12 cellular contexts compared by ENCODE assay signal in the genomic region with DNA sequence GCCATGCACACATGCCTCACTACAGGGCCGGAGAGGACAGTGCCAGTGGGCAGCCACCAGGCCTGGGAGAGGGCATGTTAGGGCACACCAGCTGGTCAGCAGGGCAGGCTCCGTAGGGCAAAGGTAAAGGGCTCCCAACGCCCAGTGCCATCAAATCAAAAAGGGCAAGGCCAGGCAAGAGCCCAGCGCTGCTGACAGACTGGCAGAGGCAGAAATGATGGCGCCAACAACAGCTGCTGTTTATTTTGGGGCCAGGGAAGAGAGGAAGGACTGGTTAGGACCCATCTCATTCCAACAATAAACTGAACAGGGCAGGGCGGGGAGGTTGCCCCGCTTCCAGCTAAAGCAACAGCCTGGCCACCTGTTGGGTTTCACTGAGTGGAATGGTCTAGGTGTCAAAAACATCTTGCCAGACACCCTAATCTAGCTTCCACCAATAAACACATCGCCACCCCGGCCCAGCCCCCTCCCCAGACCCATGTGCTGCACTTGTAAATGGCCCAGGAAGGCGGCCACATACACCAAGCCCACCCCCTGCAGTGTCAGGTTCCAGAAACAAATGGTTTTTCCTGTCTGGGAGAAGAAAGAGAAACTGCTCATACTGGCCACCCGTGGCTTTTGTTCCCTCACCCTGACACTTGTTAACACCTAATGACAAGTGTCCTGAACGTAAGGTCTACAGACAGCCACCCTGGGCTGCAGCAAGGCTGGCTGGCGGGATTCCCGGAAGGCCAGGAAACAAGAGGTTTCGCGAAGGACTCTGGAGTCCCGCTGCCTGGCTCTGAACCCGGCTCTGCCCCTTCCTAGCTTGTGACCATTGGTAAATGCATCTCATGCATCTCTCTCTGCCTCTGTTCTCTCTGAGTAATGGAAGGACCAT. TPM values are rescaled to one million over a fixed set of nuclear protein-coding genes. Genes with fewer than 3 reads are reported as not detected.
A peak's percentile ranks its signal among the peaks of the same experiment; 100 is the strongest.
DNase-seq lines count a peak whose midpoint lies in the region; ATAC-seq, FAIRE-seq and TF ChIP-seq lines count a peak whose summit lies in the region.
"Had no signal": no experiment of that assay in that cellular context is flagged by ENCODE, and none has a peak within 500 bp of the region (broad histone marks: within the 10 kb centered on the region; RNA-seq: fewer than 3 reads in every experiment).

No MANE protein-coding gene starts in this region.

- intact Hi-C loops in body of pancreas (cut with DNase I) (no loop called here), left lung (cut with DNase I) (no loop called here)

- no peak overlapping the region for H2AFZ ChIP-seq in smooth muscle cell (ENCODE audit: low read depth)

- peak; percentile 73 for DNase-seq in LHCN-M2 (ENCODE audit: low read depth)
- peak in 3 of 4 donors; percentile 42 to 62 (median 55) for DNase-seq in body of pancreas
- peak; percentile 80 to 85 for DNase-seq in left lung
- no peak for DNase-seq in smooth muscle cell (lab: John Stamatoyannopoulos, UW; ENCODE audit: unreplicated experiment)
- DNase-seq in activated gamma-delta T cell (lab: John Stamatoyannopoulos, UW): no peak
- DNase-seq in GM12892 (ENCODE audit: insufficient read length): no peak
- DNase-seq in NCI-H2107 (lab: John Stamatoyannopoulos, UW): no peak
- no peak for DNase-seq in GM03348 (ENCODE audit: low spot score)
- DNase-seq: brain microvascular endothelial cell, Caco-2, MG63 had no signal

- H3K4me3 ChIP-seq in body of pancreas: no peak overlapping the region
- H3K4me3 ChIP-seq in left lung: no peak overlapping the region
- H3K4me3 ChIP-seq in smooth muscle cell: no peak overlapping the region
- H3K4me3 ChIP-seq: GM12878, MG63 had no signal

- H3F3A ChIP-seq in smooth muscle cell (ENCODE audit: low read depth): peaks cover 13% of the 10 kb centered on the region

- H3K27ac ChIP-seq in body of pancreas (peak overlapping the region in 3 of 4 donors; percentile 62 to 69 (median 69)), left lung (no peak overlapping the region), smooth muscle cell (ENCODE audit: low read depth) (peak overlapping the region; percentile 48)
- H3K27ac ChIP-seq: brain microvascular endothelial cell had no signal

- H3K4me2 ChIP-seq in smooth muscle cell: peak overlapping the region; percentile 70

- TF ChIP-seq POLR2A in body of pancreas (IDR thresholded peaks at IDR 0.05): no peak
- no peak for TF ChIP-seq POLR2A in GM12892 (IDR thresholded peaks at IDR 0.05; ENCODE audit: low read depth, low read length)

- H3K27me3 ChIP-seq in body of pancreas (no peaks in the 10 kb centered on the region), left lung (no peaks in the 10 kb centered on the region), smooth muscle cell (ENCODE audit: low read depth) (no peaks in the 10 kb centered on the region)
- H3K27me3 ChIP-seq: brain microvascular endothelial cell, MG63 had no signal

- TF ChIP-seq CTCF in body of pancreas (IDR thresholded peaks at IDR 0.05): no peak
- TF ChIP-seq CTCF in left lung (IDR thresholded peaks at IDR 0.05): no peak
- TF ChIP-seq CTCF in smooth muscle cell (IDR thresholded peaks at IDR 0.05; ENCODE audit: borderline replicate concordance, insufficient read depth, poor library complexity, severe bottlenecking): no peak

- H3K79me2 ChIP-seq in smooth muscle cell (ENCODE audit: low read depth): peaks cover 98% of the 10 kb centered on the region

- ATAC-seq in body of pancreas (peak; percentile 50), left lung (peak; percentile 82)
- ATAC-seq: GM12878 had no signal

- H3K4me1 ChIP-seq in body of pancreas (peaks cover 57% of the 10 kb centered on the region), left lung (peaks cover 23 to 43% of the 10 kb centered on the region in 2 donors), smooth muscle cell (ENCODE audit: low read depth) (peaks cover 45% of the 10 kb centered on the region)

- H3K36me3 ChIP-seq in body of pancreas (replicated peaks in 1 of 2; ENCODE audit: insufficient read depth in 1 of 2, low read depth in 2 of 2): no peaks in the 10 kb centered on the region
- H3K36me3 ChIP-seq in left lung: no peaks in the 10 kb centered on the region
- H3K36me3 ChIP-seq in smooth muscle cell (ENCODE audit: low read depth): no peaks in the 10 kb centered on the region
- H3K36me3 ChIP-seq: brain microvascular endothelial cell, MG63 had no signal

- FAIRE-seq in GM12892 (lab: Jason Lieb, UNC): no peak
- FAIRE-seq: GM12878 had no signal

- WGBS in body of pancreas, 2 donors: 59 to 67% methylated on average over 13 to 17 of the region's 18 CpGs
- 64% methylated on average over 18 of the region's 18 CpGs for WGBS in smooth muscle cell (ENCODE audit: low lambda C conversion rate)

- H3K9ac ChIP-seq in smooth muscle cell (ENCODE audit: low read depth): peak overlapping the region; percentile 7

- no peaks in the 10 kb centered on the region for H3K9me3 ChIP-seq in body of pancreas
- no peaks in the 10 kb centered on the region for H3K9me3 ChIP-seq in left lung
- H3K9me3 ChIP-seq in smooth muscle cell (replicated peaks; ENCODE audit: low read depth): no peaks in the 10 kb centered on the region
- H3K9me3 ChIP-seq: Caco-2, MG63 had no signal

- H4K20me1 ChIP-seq in smooth muscle cell (ENCODE audit: low read depth): peaks cover 96% of the 10 kb centered on the region

RNA-seq across cellular contexts. Expression of a gene that starts 15.3 kb away (rescaled TPM):
- total RNA-seq in LHCN-M2 (2014; rRNA removed): 12.8 and 18.4 TPM in 2 replicates
- 21.1 TPM for polyA plus RNA-seq in LHCN-M2 (2012)
- total RNA-seq in body of pancreas: 1 to 10 TPM; 7.3 to 9.9 TPM
- 10 to 100 TPM; 44.8 to 90.7 TPM for total RNA-seq in left lung
- total RNA-seq in smooth muscle cell: 37.6 and 37.9 TPM in 2 replicates
- polyA plus RNA-seq in smooth muscle cell: 30.1 and 33.4 TPM in 2 replicates
- 6.5 TPM for polyA plus RNA-seq in GM12892 (2012; ENCODE audit: missing spikeins)

Comparison
In these comparisons a context has a peak if more than half of its experiments do, and no peak if none do; other contexts are left out.
1. DNase-seq: peak in LHCN-M2 (single experiment), body of pancreas (3 of 4) and left lung (2 of 2); none in smooth muscle cell (single experiment), activated gamma-delta T cell (single experiment), GM12892 (single experiment), NCI-H2107 (single experiment) and GM03348 (single experiment).
2. H3K27ac ChIP-seq: peak in body of pancreas (3 of 4) and smooth muscle cell (single experiment); none in left lung (0 of 2).